ENCODE assay signal across 11 cellular contexts in genomic region chr16:87897563-87898505, GRCh38. TPM values are rescaled to one million over a fixed set of nuclear protein-coding genes. Genes with fewer than 3 reads are reported as not detected.
DNase-seq lines count a peak whose midpoint lies in the region; ATAC-seq and TF ChIP-seq lines count a peak whose summit lies in the region.
"Had no signal": no experiment of that assay in that cellular context is flagged by ENCODE, and none has a peak within 500 bp of the region (broad histone marks: within the 10 kb centered on the region; RNA-seq: fewer than 3 reads in every experiment).

No MANE protein-coding gene starts in this region.

- peak overlapping the region; percentile 99 for H3K27ac Mint-ChIP-seq in T-helper 2 cell treated with Interferon-gamma antibody and Interleukin-4, amounts not matched to agents 5 μg/mL and 100 μg/mL, for 36 hours
- H3K27ac Mint-ChIP-seq in activated T-helper 1 cell treated with anti-CD3 and anti-CD28 coated beads, Interleukin-12 subunit alpha, Interleukin-12 subunit beta, Interleukin-2, Interleukin-4 antibody, amounts not matched to agents 30 ng/mL and 10 ng/mL and 1 ng/mL, durations not matched to agents 14 hours and 24 hours and 36 hours: peak overlapping the region; percentile 100
- peak overlapping the region; percentile 35 for H3K27ac Mint-ChIP-seq in neural crest cell (ENCODE audit: unreplicated experiment)

- no peak for ATAC-seq in left lung

- H3K4me1 ChIP-seq in stomach: peaks cover 0 to 18% (median 4%) of the 10 kb centered on the region in 4 donors
- H3K4me1 ChIP-seq in left lung: peaks cover 0 to 28% of the 10 kb centered on the region in 2 donors

- WGBS in stomach, 5 donors: 71 to 76% (median 73%) methylated on average over 18 to 19 of the region's 19 CpGs

- peak overlapping the region; percentile 83 for H3K4me3 Mint-ChIP-seq in T-helper 2 cell treated with Interferon-gamma antibody and Interleukin-4, amounts not matched to agents 5 μg/mL and 100 μg/mL, for 36 hours
- H3K4me3 Mint-ChIP-seq in activated T-helper 1 cell treated with anti-CD3 and anti-CD28 coated beads, Interleukin-12 subunit alpha, Interleukin-12 subunit beta, Interleukin-2, Interleukin-4 antibody, amounts not matched to agents 30 ng/mL and 10 ng/mL and 1 ng/mL, durations not matched to agents 14 hours and 24 hours and 36 hours: peak overlapping the region; percentile 66
- H3K4me3 Mint-ChIP-seq in neural crest cell: no peak overlapping the region

- TF ChIP-seq POLR2A in stomach (IDR thresholded peaks at IDR 0.05): no peak

- DNase-seq in T-helper 2 cell treated with Interferon-gamma antibody and Interleukin-4, amounts not matched to agents 5 μg/mL and 100 μg/mL, for 36 hours (ENCODE audit: low spot score): peak; percentile 76
- peak; percentile 61 for DNase-seq in activated T-helper 1 cell treated with anti-CD3 and anti-CD28 coated beads, Interleukin-12 subunit alpha, Interleukin-12 subunit beta, Interleukin-2, Interleukin-4 antibody, amounts not matched to agents 30 ng/mL and 10 ng/mL and 1 ng/mL, durations not matched to agents 14 hours and 24 hours and 36 hours (ENCODE audit: low spot score)
- DNase-seq in neural crest cell (ENCODE audit: low read depth, low spot score) (no peak), stomach (no peak), NCI-H510A treated with DMSO at 0.1 percent for 48 hours (lab: John Stamatoyannopoulos, UW) (no peak), left lung (no peak), brain microvascular endothelial cell (no peak)
- DNase-seq: effector CD8-positive, alpha-beta T cell; NCI-H187 treated with DMSO at 0.1 percent for 48 hours had no signal

- H3K9me3 Mint-ChIP-seq in T-helper 2 cell treated with Interferon-gamma antibody and Interleukin-4, amounts not matched to agents 5 μg/mL and 100 μg/mL, for 36 hours: no peaks in the 10 kb centered on the region
- H3K9me3 Mint-ChIP-seq in activated T-helper 1 cell treated with anti-CD3 and anti-CD28 coated beads, Interleukin-12 subunit alpha, Interleukin-12 subunit beta, Interleukin-2, Interleukin-4 antibody, amounts not matched to agents 30 ng/mL and 10 ng/mL and 1 ng/mL, durations not matched to agents 14 hours and 24 hours and 36 hours: no peaks in the 10 kb centered on the region
- H3K9me3 Mint-ChIP-seq in neural crest cell: no peaks in the 10 kb centered on the region

- no peaks in the 10 kb centered on the region for H3K9me3 ChIP-seq in stomach
- no peaks in the 10 kb centered on the region for H3K9me3 ChIP-seq in left lung

- no peak for TF ChIP-seq EP300 in stomach (IDR thresholded peaks at IDR 0.05)

- in situ Hi-C loops in brain microvascular endothelial cell (cut with HindIII; ENCODE audit: low pct_ligation_motif_present, low sequenced_read_pairs): no loop called here

- H3K27ac ChIP-seq in stomach (peak overlapping the region in 3 of 5 donors; percentile 8 to 64 (median 37)), left lung (peak overlapping the region in 1 of 2 donors; percentile 7), brain microvascular endothelial cell (no peak overlapping the region)

- H3K27me3 ChIP-seq in stomach (peaks cover 0 to 5% (median 0%) of the 10 kb centered on the region in 3 donors), left lung (peaks cover 0 to 17% of the 10 kb centered on the region in 2 donors), brain microvascular endothelial cell (replicated peaks) (no peaks in the 10 kb centered on the region)

- TF ChIP-seq CTCF in neural crest cell (conservative IDR thresholded peaks at IDR 0.05) (no peak), stomach (IDR thresholded peaks at IDR 0.05) (no peak), left lung (IDR thresholded peaks at IDR 0.05) (no peak), brain microvascular endothelial cell (IDR thresholded peaks at IDR 0.05; ENCODE audit: low read depth, low read length, missing control alignments) (no peak)

- peaks cover 47% of the 10 kb centered on the region for H3K4me1 Mint-ChIP-seq in T-helper 2 cell treated with Interferon-gamma antibody and Interleukin-4, amounts not matched to agents 5 μg/mL and 100 μg/mL, for 36 hours (ENCODE audit: low read depth)
- H3K4me1 Mint-ChIP-seq in activated T-helper 1 cell treated with anti-CD3 and anti-CD28 coated beads, Interleukin-12 subunit alpha, Interleukin-12 subunit beta, Interleukin-2, Interleukin-4 antibody, amounts not matched to agents 30 ng/mL and 10 ng/mL and 1 ng/mL, durations not matched to agents 14 hours and 24 hours and 36 hours (ENCODE audit: low read depth): peaks cover 68% of the 10 kb centered on the region
- H3K4me1 Mint-ChIP-seq in neural crest cell: no peaks in the 10 kb centered on the region

- intact Hi-C loops in activated T-helper 1 cell treated with anti-CD3 and anti-CD28 coated beads, Interleukin-12 subunit alpha, Interleukin-12 subunit beta, Interleukin-2, Interleukin-4 antibody, amounts not matched to agents 30 ng/mL and 10 ng/mL and 1 ng/mL, durations not matched to agents 14 hours and 24 hours and 36 hours (cut with micrococcal nuclease): loop anchor here (5.0 to 10.0 kb wide), 2 partner anchors 559 to 583 kb away; partner anchors contain the start of gene C16orf95
- intact Hi-C loops in stomach (cut with DNase I; ENCODE audit: low total_unique reads) (no loop called here), left lung (cut with DNase I) (no loop called here)

- H3K36me3 Mint-ChIP-seq in T-helper 2 cell treated with Interferon-gamma antibody and Interleukin-4, amounts not matched to agents 5 μg/mL and 100 μg/mL, for 36 hours (ENCODE audit: low read depth): no peaks in the 10 kb centered on the region
- peaks cover 2% of the 10 kb centered on the region for H3K36me3 Mint-ChIP-seq in activated T-helper 1 cell treated with anti-CD3 and anti-CD28 coated beads, Interleukin-12 subunit alpha, Interleukin-12 subunit beta, Interleukin-2, Interleukin-4 antibody, amounts not matched to agents 30 ng/mL and 10 ng/mL and 1 ng/mL, durations not matched to agents 14 hours and 24 hours and 36 hours (ENCODE audit: low read depth)
- no peaks in the 10 kb centered on the region for H3K36me3 Mint-ChIP-seq in neural crest cell (ENCODE audit: low read depth)

- no peak overlapping the region for H3K4me3 ChIP-seq in stomach
- no peak overlapping the region for H3K4me3 ChIP-seq in left lung
- no peak overlapping the region for H3K4me3 ChIP-seq in brain microvascular endothelial cell (ENCODE audit: low read depth, low read length)

- H3K27me3 Mint-ChIP-seq in T-helper 2 cell treated with Interferon-gamma antibody and Interleukin-4, amounts not matched to agents 5 μg/mL and 100 μg/mL, for 36 hours (ENCODE audit: low read depth): no peaks in the 10 kb centered on the region
- no peaks in the 10 kb centered on the region for H3K27me3 Mint-ChIP-seq in activated T-helper 1 cell treated with anti-CD3 and anti-CD28 coated beads, Interleukin-12 subunit alpha, Interleukin-12 subunit beta, Interleukin-2, Interleukin-4 antibody, amounts not matched to agents 30 ng/mL and 10 ng/mL and 1 ng/mL, durations not matched to agents 14 hours and 24 hours and 36 hours (ENCODE audit: insufficient read depth)
- peaks cover 2% of the 10 kb centered on the region for H3K27me3 Mint-ChIP-seq in neural crest cell (ENCODE audit: low read depth)

- no peaks in the 10 kb centered on the region for H3K36me3 ChIP-seq in stomach
- no peaks in the 10 kb centered on the region for H3K36me3 ChIP-seq in left lung
- no peaks in the 10 kb centered on the region for H3K36me3 ChIP-seq in brain microvascular endothelial cell (replicated peaks)

RNA-seq across cellular contexts. Expression of gene SLC7A5, which starts 28.5 kb away (rescaled TPM):
- total RNA-seq in activated T-helper 1 cell treated with anti-CD3 and anti-CD28 coated beads, Interleukin-12 subunit alpha, Interleukin-12 subunit beta, Interleukin-2, Interleukin-4 antibody, amounts not matched to agents 30 ng/mL and 10 ng/mL and 1 ng/mL, durations not matched to agents 14 hours and 24 hours and 36 hours: 466 and 469 TPM in 2 replicates
- total RNA-seq in neural crest cell (40.5 and 41.6 TPM in 2 replicates), stomach (10 to 100 TPM in 3 of 5 donors, 1 to 10 TPM in 2; 1.4 to 24.1 (median 11.0) TPM), left lung (10 to 100 TPM; 10.6 to 35.0 TPM)
- 10 to 100 TPM in 1 of 3 donors, 1 to 10 TPM in 2; 3.5 to 74.8 (median 9.0) TPM for polyA plus RNA-seq in stomach

RNA-seq across cellular contexts. Expression of gene CA5A, which starts 38.5 kb away (rescaled TPM):
- total RNA-seq in activated T-helper 1 cell treated with anti-CD3 and anti-CD28 coated beads, Interleukin-12 subunit alpha, Interleukin-12 subunit beta, Interleukin-2, Interleukin-4 antibody, amounts not matched to agents 30 ng/mL and 10 ng/mL and 1 ng/mL, durations not matched to agents 14 hours and 24 hours and 36 hours: 0.13 TPM in 1 of 2 replicates, not detected in the other
- total RNA-seq in neural crest cell (not detected in 2 replicates), stomach (not detected), left lung (under 1 TPM; 0.09 to 0.10 TPM)
- not detected for polyA plus RNA-seq in stomach
- total RNA-seq: pulmonary artery endothelial cell; T-helper 2 cell treated with Interferon-gamma antibody and Interleukin-4, amounts not matched to agents 100 ng/mL and 5 ng/mL, for 36 hours had no signal

RNA-seq across cellular contexts. Expression of gene BANP, which starts 53.4 kb away (rescaled TPM):
- 35.4 and 35.5 TPM in 2 replicates for total RNA-seq in activated T-helper 1 cell treated with anti-CD3 and anti-CD28 coated beads, Interleukin-12 subunit alpha, Interleukin-12 subunit beta, Interleukin-2, Interleukin-4 antibody, amounts not matched to agents 30 ng/mL and 10 ng/mL and 1 ng/mL, durations not matched to agents 14 hours and 24 hours and 36 hours
- 34.0 and 39.1 TPM in 2 replicates for total RNA-seq in neural crest cell
- total RNA-seq in stomach: 100 to 1,000 TPM in 1 of 5 donors, 10 to 100 TPM in 4; 17.4 to 144 (median 71.2) TPM
- 10 to 100 TPM in 1 of 3 donors, 1 to 10 TPM in 2; 6.0 to 10.3 (median 7.5) TPM for polyA plus RNA-seq in stomach
- total RNA-seq in left lung: 10 to 100 TPM; 19.3 to 35.9 TPM

Comparison
In these comparisons a context has a peak if more than half of its experiments do, and no peak if none do; other contexts are left out.
1. DNase-seq: peak in T-helper 2 cell treated with Interferon-gamma antibody and Interleukin-4, amounts not matched to agents 5 μg/mL and 100 μg/mL, for 36 hours (single experiment) and activated T-helper 1 cell treated with anti-CD3 and anti-CD28 coated beads, Interleukin-12 subunit alpha, Interleukin-12 subunit beta, Interleukin-2, Interleukin-4 antibody, amounts not matched to agents 30 ng/mL and 10 ng/mL and 1 ng/mL, durations not matched to agents 14 hours and 24 hours and 36 hours (single experiment); none in neural crest cell (single experiment), stomach (single experiment), NCI-H510A treated with DMSO at 0.1 percent for 48 hours (single experiment), left lung (0 of 2) and brain microvascular endothelial cell (single experiment).
2. H3K27ac Mint-ChIP-seq: peak in every context shown above with its lines; median percentile 100 in activated T-helper 1 cell treated with anti-CD3 and anti-CD28 coated beads, Interleukin-12 subunit alpha, Interleukin-12 subunit beta, Interleukin-2, Interleukin-4 antibody, amounts not matched to agents 30 ng/mL and 10 ng/mL and 1 ng/mL, durations not matched to agents 14 hours and 24 hours and 36 hours; 99 in T-helper 2 cell treated with Interferon-gamma antibody and Interleukin-4, amounts not matched to agents 5 μg/mL and 100 μg/mL, for 36 hours; 35 in neural crest cell.
3. RNA of gene SLC7A5, which starts 28.5 kb away (total RNA-seq): 466 to 469 TPM in activated T-helper 1 cell treated with anti-CD3 and anti-CD28 coated beads, Interleukin-12 subunit alpha, Interleukin-12 subunit beta, Interleukin-2, Interleukin-4 antibody, amounts not matched to agents 30 ng/mL and 10 ng/mL and 1 ng/mL, durations not matched to agents 14 hours and 24 hours and 36 hours; 40.5 to 41.6 TPM in neural crest cell, 10.6 to 35.0 TPM in left lung and 1.4 to 24.1 TPM in stomach; every median in the first group is over 10 times any median in the second.